In the genomic region with DNA sequence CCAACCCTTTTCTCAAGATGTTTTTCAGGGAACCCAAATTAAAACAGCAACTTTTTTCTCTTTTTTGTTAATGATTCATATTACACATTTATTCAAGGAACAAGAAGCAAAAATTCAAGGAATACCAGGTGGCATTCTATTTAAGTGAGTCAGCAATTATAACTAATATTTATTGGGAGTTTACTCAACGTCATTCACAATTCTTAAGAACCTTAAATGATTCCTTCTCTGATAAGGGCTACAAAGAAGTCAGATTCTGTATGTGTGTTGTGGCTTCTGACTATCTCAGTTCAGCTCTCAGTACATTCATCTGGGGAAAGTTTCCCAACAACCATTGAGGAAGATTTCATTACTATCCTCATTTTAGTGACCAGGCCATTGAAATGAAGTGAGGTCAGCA, we compare ENCODE assay signal across 11 cellular contexts.
"Had no signal": no experiment of that assay in that cellular context is flagged by ENCODE, and none has a peak within 500 bp of the region (broad histone marks: within the 10 kb centered on the region; RNA-seq: fewer than 3 reads in every experiment).

No MANE protein-coding gene starts in this region.

- H3K4me2 ChIP-seq: hepatocyte had no signal

- H3K36me3 ChIP-seq: adrenal gland, brain microvascular endothelial cell, prostate gland had no signal

- H3K4me3 ChIP-seq: adrenal gland, dorsolateral prefrontal cortex, hepatocyte, prostate gland had no signal

- H3K27me3 ChIP-seq: adrenal gland, brain microvascular endothelial cell, hepatocyte had no signal

- H3K27ac ChIP-seq: adrenal gland, brain microvascular endothelial cell, dorsolateral prefrontal cortex, prostate gland had no signal

- ATAC-seq: activated CD4-positive, CD25-positive, alpha-beta regulatory T cell treated with anti-CD3 and anti-CD28 coated beads, Interleukin-2, amount 50 U/mL, for 24 hours; sciatic nerve had no signal

- H3K79me2 ChIP-seq: hepatocyte had no signal

- H2AFZ ChIP-seq: hepatocyte had no signal

- DNase-seq: activated naive CD4-positive, alpha-beta T cell treated with anti-CD3 and anti-CD28 coated beads, Interleukin-2, amount 50 U/mL, for 16 hours; adrenal gland; brain microvascular endothelial cell; dorsolateral prefrontal cortex; nephron progenitor cell; stimulated activated naive CD4-positive, alpha-beta T cell; substantia nigra had no signal

- H3K9me3 ChIP-seq: adrenal gland, prostate gland had no signal
